1 cellular context compared by ENCODE assay signal in genomic region chr2:55268288-55268906, GRCh38.
TF ChIP-seq lines count a peak whose summit lies in the region.

No MANE protein-coding gene starts in this region.

TF ChIP-seq in GM12878, 131 proteins besides CTCF, POLR2A, EP300 and RAD21:
- TF ChIP-seq ZNF24 (IDR thresholded peaks at IDR 0.05) = no peak
- no peak for TF ChIP-seq SKIL (IDR thresholded peaks at IDR 0.05; ENCODE audit: low read depth, poor library complexity, severe bottlenecking)
- TF ChIP-seq SMAD5 (IDR thresholded peaks at IDR 0.05; ENCODE audit: low read depth) = no peak
- TF ChIP-seq SUPT20H (IDR thresholded peaks at IDR 0.05; ENCODE audit: borderline replicate concordance, control insufficient read depth, low read depth, low read length) = no peak
- TF ChIP-seq NFIC (IDR thresholded peaks at IDR 0.05; ENCODE audit: low read depth, low read length) = 0 out of 2 replicates have a peak, but pooled peaks have one; percentile 18
- 0 out of 2 replicates have a peak, but pooled peaks have one; percentile 14 for TF ChIP-seq YY1 (IDR thresholded peaks at IDR 0.05; ENCODE audit: low read depth, low read length)
- no peak for TF ChIP-seq KAT2A (conservative IDR thresholded peaks at IDR 0.05; ENCODE audit: control insufficient read depth, low read depth, low read length)
- TF ChIP-seq ZBTB4 (CRISPR knock-in tag; IDR thresholded peaks at IDR 0.05) = no peak
- TF ChIP-seq E4F1 (IDR thresholded peaks at IDR 0.05; ENCODE audit: borderline replicate concordance, partially characterized antibody) = no peak
- TF ChIP-seq BRCA1 (IDR thresholded peaks at IDR 0.05; ENCODE audit: low read depth, low read length) = no peak
